30 cellular contexts compared by ENCODE assay signal in genomic region chr12:98354520-98354919, GRCh38.
"Had no signal": no experiment of that assay in that cellular context is flagged by ENCODE, and none has a peak within 500 bp of the region (broad histone marks: within the 10 kb centered on the region; RNA-seq: fewer than 3 reads in every experiment).

No MANE protein-coding gene starts in this region.

- H3K27me3 ChIP-seq: neutrophil, ovary, sigmoid colon, uterus had no signal

- H3K27ac ChIP-seq: heart right ventricle, neutrophil, ovary, prostate gland, sigmoid colon, uterus, VCaP had no signal

- H3K4me3 ChIP-seq: heart right ventricle, ovary, prostate gland, sigmoid colon, uterus had no signal

- H3K9me3 ChIP-seq: heart right ventricle, neutrophil, ovary, prostate gland, sigmoid colon, uterus had no signal

- ATAC-seq: activated CD4-positive, CD25-positive, alpha-beta regulatory T cell treated with anti-CD3 and anti-CD28 coated beads, Interleukin-2, amount 50 U/mL, for 24 hours; effector memory CD8-positive, alpha-beta T cell; heart right ventricle; left ventricle myocardium superior; stimulated activated memory B cell treated with anti-CD40 and anti-IgM and Interleukin-4, amounts not matched to agents 10 μg/mL and 1 μg/mL and 100 μg/mL, for 72 hours; stimulated activated naive CD8-positive, alpha-beta T cell treated with anti-CD3 and anti-CD28 coated beads, Interleukin-15, amount 100 ng/mL, for 72 hours had no signal

- DNase-seq: activated CD4-positive, alpha-beta T cell treated with anti-CD3 and anti-CD28 coated beads for 48 hours; activated CD4-positive, alpha-beta T cell treated with anti-CD3 and anti-CD28 coated beads, Interleukin-2, amount 50 U/mL, for 48 hours; activated CD8-positive, alpha-beta memory T cell treated with anti-CD3 and anti-CD28 coated beads for 24 hours; activated effector memory CD4-positive, alpha-beta T cell treated with anti-CD3 and anti-CD28 coated beads, Interleukin-2, amount 50 U/mL, for 16 hours; activated naive CD4-positive, alpha-beta T cell treated with anti-CD3 and anti-CD28 coated beads, Interleukin-2, amount 10 ng/mL, durations not matched to agents 7 days and 5 days; activated naive CD8-positive, alpha-beta T cell treated with anti-CD3 and anti-CD28 coated beads, Interleukin-2, amount 10 ng/mL, durations not matched to agents 7 days and 5 days; amniotic stem cell; caudate nucleus; cortex of kidney; effector memory CD8-positive, alpha-beta T cell; heart right ventricle; left ventricle myocardium superior; mammary epithelial cell; naive B cell; nephron progenitor cell; ovary; sigmoid colon; small intestine; stimulated activated CD4-positive, alpha-beta T cell treated with anti-CD3 and anti-CD28 coated beads, Interleukin-1b, Interleukin-23, amount 100 ng/mL, for 48 hours; stimulated activated CD4-positive, alpha-beta T cell treated with anti-CD3 and anti-CD28 coated beads, Interleukin-4, amount 100 ng/mL, for 4 hours; stimulated activated CD8-positive, alpha-beta memory T cell treated with anti-CD3 and anti-CD28 coated beads, Interleukin-4, amount 100 ng/mL, for 48 hours; stimulated activated naive CD8-positive, alpha-beta T cell treated with anti-CD3 and anti-CD28 coated beads, Interleukin-15, amount 100 ng/mL, for 72 hours; substantia nigra; T-helper 9 cell; uterus had no signal

- H3K36me3 ChIP-seq: heart right ventricle, neutrophil, ovary, prostate gland, sigmoid colon, uterus had no signal

- H3K4me1 ChIP-seq: prostate gland, sigmoid colon, uterus had no signal
